In genomic region chr14:100611811-100612480, GRCh38 we compare ENCODE assay signal across 24 cellular contexts. TPM values are rescaled to one million over a fixed set of nuclear protein-coding genes. Genes with fewer than 3 reads are reported as not detected.
DNase-seq lines count a peak whose midpoint lies in the region; ATAC-seq and TF ChIP-seq lines count a peak whose summit lies in the region.
"Had no signal": no experiment of that assay in that cellular context is flagged by ENCODE, and none has a peak within 500 bp of the region (broad histone marks: within the 10 kb centered on the region; RNA-seq: fewer than 3 reads in every experiment).

No MANE protein-coding gene starts in this region.

- no peak for TF ChIP-seq EP300 in suprapubic skin (IDR thresholded peaks at IDR 0.05)

- H3K9ac ChIP-seq in endodermal cell (ENCODE audit: extremely low read depth, low read length, poor library complexity, severe bottlenecking), result no peak overlapping the region
- H3K9ac ChIP-seq: BLaER1 had no signal

- H3K36me3 Mint-ChIP-seq in activated T-cell treated with anti-CD3 and anti-CD28 coated beads, Interleukin-2, amount 50 U/mL, for 4 hours (ENCODE audit: insufficient read depth), result no peaks in the 10 kb centered on the region
- no peaks in the 10 kb centered on the region for H3K36me3 Mint-ChIP-seq in endodermal cell (ENCODE audit: low read depth)
- H3K36me3 Mint-ChIP-seq: CD4-positive, CD25-positive, alpha-beta regulatory T cell had no signal

- no peak for ATAC-seq in activated T-cell treated with anti-CD3 and anti-CD28 coated beads, Interleukin-2, amount 50 U/mL, for 4 hours
- ATAC-seq: Right ventricle myocardium inferior had no signal

- H3K27ac ChIP-seq in endodermal cell (ENCODE audit: low read depth, low read length), result no peak overlapping the region
- no peak overlapping the region for H3K27ac ChIP-seq in suprapubic skin
- H3K27ac ChIP-seq: BLaER1, SJCRH30 had no signal

- TF ChIP-seq CTCF in endodermal cell (conservative IDR thresholded peaks at IDR 0.05) (no peak), suprapubic skin (IDR thresholded peaks at IDR 0.05) (no peak)

- no peak for TF ChIP-seq POLR2A in suprapubic skin (IDR thresholded peaks at IDR 0.05)

- DNase-seq in activated T-cell treated with anti-CD3 and anti-CD28 coated beads, Interleukin-2, amount 50 U/mL, for 1 hour, result peak; percentile 9
- no peak for DNase-seq in activated T-cell treated with anti-CD3 and anti-CD28 coated beads, Interleukin-2, amount 50 U/mL, for 4 hours
- DNase-seq in H7 (peak; percentile 30), endodermal cell (peak; percentile 13), suprapubic skin (ENCODE audit: low spot score in 2 of 2) (peak; percentile 43 to 50), iPS-NIHi7 (ENCODE audit: extremely low spot score) (no peak)
- DNase-seq in activated CD8-positive, alpha-beta memory T cell treated with anti-CD3 and anti-CD28 coated beads for 24 hours, result no peak
- DNase-seq: CD4-positive, CD25-positive, alpha-beta regulatory T cell; DMS153; DND-41; KBM-7; NCI-H1105 treated with DMSO at 0.1 percent for 48 hours; NCI-H146; NCI-H1930; NCI-H2107; NCI-H446 treated with DMSO at 0.1 percent for 48 hours; NCI-H526; NCI-H82; NK-92 treated with Interleukin-12 subunit alpha and Interleukin-12 subunit beta, amount 100 ng/mL, for 24 hours; PC-3; SJCRH30 had no signal

- H3K36me3 ChIP-seq in H7 (replicated peaks; ENCODE audit: control insufficient read depth, insufficient read depth, low read length) (no peaks in the 10 kb centered on the region), endodermal cell (ENCODE audit: control insufficient read depth, insufficient read depth, low read length) (no peaks in the 10 kb centered on the region), suprapubic skin (no peaks in the 10 kb centered on the region)
- H3K36me3 ChIP-seq: BLaER1, SJCRH30 had no signal

- no peaks in the 10 kb centered on the region for H3K4me1 ChIP-seq in endodermal cell (ENCODE audit: control insufficient read depth, insufficient read depth, low read length)
- H3K4me1 ChIP-seq in suprapubic skin, result no peaks in the 10 kb centered on the region

- 88 to 92% methylated on average over 9 to 10 of the region's 10 CpGs for WGBS in endodermal cell (ENCODE audit: insufficient coverage in 1 of 2, insufficient read length in 1 of 2), 2 experiments
- WGBS in suprapubic skin, result 90% methylated on average over 10 of the region's 10 CpGs

- H3K4me3 Mint-ChIP-seq in activated T-cell treated with anti-CD3 and anti-CD28 coated beads, Interleukin-2, amount 50 U/mL, for 4 hours, result no peak overlapping the region
- H3K4me3 Mint-ChIP-seq in endodermal cell, result no peak overlapping the region
- H3K4me3 Mint-ChIP-seq: CD4-positive, CD25-positive, alpha-beta regulatory T cell had no signal

- no peak overlapping the region for H3K27ac Mint-ChIP-seq in endodermal cell

- no peaks in the 10 kb centered on the region for H3K27me3 ChIP-seq in H7 (ENCODE audit: control insufficient read depth, insufficient read depth, low read length)
- H3K27me3 ChIP-seq in endodermal cell (ENCODE audit: control insufficient read depth, insufficient read depth, low read length, poor library complexity, severe bottlenecking), result no peaks in the 10 kb centered on the region
- H3K27me3 ChIP-seq in suprapubic skin, result peaks cover 24% of the 10 kb centered on the region
- H3K27me3 ChIP-seq: BLaER1, SJCRH30 had no signal

- H3K4me3 ChIP-seq in H7 (ENCODE audit: insufficient read depth, low read depth, low read length) (no peak overlapping the region), endodermal cell (ENCODE audit: low read length) (no peak overlapping the region), suprapubic skin (no peak overlapping the region)
- H3K4me3 ChIP-seq: BLaER1, SJCRH30 had no signal

- H3K9me3 ChIP-seq in endodermal cell (ENCODE audit: control insufficient read depth, low read length) (no peaks in the 10 kb centered on the region), suprapubic skin (no peaks in the 10 kb centered on the region)
- H3K9me3 ChIP-seq: BLaER1, SJCRH30 had no signal

- H3K9me3 Mint-ChIP-seq in activated T-cell treated with anti-CD3 and anti-CD28 coated beads, Interleukin-2, amount 50 U/mL, for 4 hours, result no peaks in the 10 kb centered on the region
- no peaks in the 10 kb centered on the region for H3K9me3 Mint-ChIP-seq in endodermal cell

- peaks cover 2% of the 10 kb centered on the region for H3K4me1 Mint-ChIP-seq in activated T-cell treated with anti-CD3 and anti-CD28 coated beads, Interleukin-2, amount 50 U/mL, for 4 hours (ENCODE audit: low read depth)
- no peaks in the 10 kb centered on the region for H3K4me1 Mint-ChIP-seq in endodermal cell

- H3K27me3 Mint-ChIP-seq in activated T-cell treated with anti-CD3 and anti-CD28 coated beads, Interleukin-2, amount 50 U/mL, for 4 hours (ENCODE audit: low read depth), result no peaks in the 10 kb centered on the region
- peaks cover 3% of the 10 kb centered on the region for H3K27me3 Mint-ChIP-seq in endodermal cell (ENCODE audit: insufficient read depth)

RNA-seq across cellular contexts. Expression of gene BEGAIN, which starts 24.7 kb away (rescaled TPM):
- total RNA-seq in activated T-cell treated with anti-CD3 and anti-CD28 coated beads, Interleukin-2, amount 50 U/mL, for 4 hours, result 1 to 10 TPM in 2 of 3 donors, under 1 TPM in 1; 0.53 to 3.9 (median 2.0) TPM
- total RNA-seq in H7 (2014; rRNA removed; shearing (Covaris generic)), result 1.3 and 3.3 TPM in 2 replicates
- total RNA-seq in endodermal cell, result 1 to 10 TPM in 1 of 2 donors, under 1 TPM in 1; 0.91 to 1.3 TPM
- 1.4 TPM for polyA plus RNA-seq in endodermal cell (2013, experiment 1 of 2)
- 1.1 TPM for polyA plus RNA-seq in endodermal cell (2013, experiment 2 of 2)
- total RNA-seq in suprapubic skin, result 1 to 10 TPM in 2 of 4 donors, under 1 TPM in 2; 0.68 to 2.8 (median 1.1) TPM
- total RNA-seq: LHCN-M2 had no signal

Comparison
In these comparisons a context has a peak if more than half of its experiments do, and no peak if none do; other contexts are left out.
1. DNase-seq: peak in activated T-cell treated with anti-CD3 and anti-CD28 coated beads, Interleukin-2, amount 50 U/mL, for 1 hour (single experiment), H7 (single experiment), endodermal cell (single experiment) and suprapubic skin (2 of 2); none in activated T-cell treated with anti-CD3 and anti-CD28 coated beads, Interleukin-2, amount 50 U/mL, for 4 hours (single experiment), iPS-NIHi7 (single experiment) and activated CD8-positive, alpha-beta memory T cell treated with anti-CD3 and anti-CD28 coated beads for 24 hours (single experiment).